In the genomic region with DNA sequence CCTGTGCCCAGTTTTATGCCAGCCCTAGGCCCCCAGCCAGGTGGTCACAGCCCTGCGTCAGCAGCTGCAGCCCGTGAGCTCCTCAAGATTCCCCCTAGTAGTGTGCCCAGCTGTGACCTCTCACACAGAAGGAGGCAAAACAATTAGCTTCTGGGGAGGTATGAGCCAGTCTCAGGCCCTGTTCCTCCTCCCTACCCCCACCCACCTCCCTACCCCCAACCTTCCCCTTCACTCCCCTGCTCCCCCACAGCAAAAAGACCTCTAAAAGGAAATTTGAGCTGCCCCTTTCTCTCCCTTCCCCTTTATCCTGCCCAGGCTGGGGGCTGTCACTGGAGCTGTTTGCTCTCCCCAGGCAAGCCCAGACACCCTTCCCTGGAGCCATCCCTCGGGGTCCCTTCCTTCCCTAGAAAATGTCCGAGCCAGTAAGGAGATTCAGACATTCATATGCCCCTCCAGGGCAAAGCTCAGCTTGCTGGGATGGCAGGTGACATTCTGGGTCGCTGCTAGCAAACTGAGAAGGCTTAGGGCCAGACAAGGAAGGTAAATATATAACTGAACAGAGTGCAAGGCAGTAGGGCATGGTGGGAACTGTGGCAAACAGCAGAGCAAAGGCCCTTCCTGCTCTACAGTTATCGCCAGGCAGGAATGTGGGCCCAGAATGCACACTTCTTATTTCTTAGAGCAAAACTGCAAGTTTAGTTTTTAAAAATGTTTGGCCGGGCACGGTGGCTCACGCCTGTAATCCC, we compare ENCODE assay signal across 21 cellular contexts.
DNase-seq lines count a peak whose midpoint lies in the region; ATAC-seq lines count a peak whose summit lies in the region.
"Had no signal": no experiment of that assay in that cellular context is flagged by ENCODE, and none has a peak within 500 bp of the region (broad histone marks: within the 10 kb centered on the region; RNA-seq: fewer than 3 reads in every experiment).

No MANE protein-coding gene starts in this region.

- no peaks in the 10 kb centered on the region for H3K9me3 Mint-ChIP-seq in activated T-helper 17 cell treated with anti-CD3 and anti-CD28 coated beads, Interleukin-2, amount 50 U/mL, for 72 hours
- H3K9me3 Mint-ChIP-seq: activated naive CD4-positive, alpha-beta T cell treated with anti-CD3 and anti-CD28 coated beads, Interleukin-2, amount 50 U/mL, for 24 hours; stimulated activated naive CD8-positive, alpha-beta T cell treated with anti-CD3 and anti-CD28 coated beads, Interleukin-15, Interleukin-2, amounts not matched to agents 100 ng/mL and 50 ng/mL, for 24 hours had no signal

- H3K27ac ChIP-seq in ectodermal cell (ENCODE audit: insufficient read depth, low read depth, low read length, poor library complexity, severe bottlenecking), result peak overlapping the region; percentile 81
- H3K27ac ChIP-seq: ascending aorta, thyroid gland had no signal

- no peak for ATAC-seq in activated T-helper 17 cell treated with anti-CD3 and anti-CD28 coated beads, Interleukin-2, amount 50 U/mL, for 72 hours (replicated peaks)
- no peak for ATAC-seq in HG02798 (IDR thresholded peaks at IDR 0.05; ENCODE audit: poor library complexity, unreplicated experiment)
- ATAC-seq: activated CD4-positive, alpha-beta T cell treated with anti-CD3 and anti-CD28 coated beads for 36 hours had no signal

- in situ Hi-C loops in ACHN (cut with HindIII; ENCODE audit: low pct_ligation_motif_present, low pct_unique_long_range_greater_than_20kb, low sequenced_read_pairs), result no loop called here

- DNase-seq in NCI-H2029 (lab: John Stamatoyannopoulos, UW) (peak; percentile 10), NCI-H2029 treated with DMSO at 0.1 percent for 48 hours (lab: John Stamatoyannopoulos, UW) (no peak), myocyte (ENCODE audit: low read depth) (peak; percentile 30), ACHN (no peak)
- DNase-seq in activated CD4-positive, CD25-positive, alpha-beta regulatory T cell treated with anti-CD3 and anti-CD28 coated beads, Interleukin-2, amount 50 U/mL, for 72 hours, result no peak
- DNase-seq: activated CD4-positive, alpha-beta T cell treated with anti-CD3 and anti-CD28 coated beads for 36 hours; DND-41; Kasumi-1; NCI-H1048; NCI-H774; nucleus accumbens; SHP77; stimulated activated CD4-positive, alpha-beta T cell treated with anti-CD3 and anti-CD28 coated beads, Interleukin-4, amount 100 ng/mL, for 4 hours; thyroid gland had no signal

- H3K27me3 Mint-ChIP-seq in activated T-helper 17 cell treated with anti-CD3 and anti-CD28 coated beads, Interleukin-2, amount 50 U/mL, for 72 hours, result no peaks in the 10 kb centered on the region
- H3K27me3 Mint-ChIP-seq: activated naive CD4-positive, alpha-beta T cell treated with anti-CD3 and anti-CD28 coated beads, Interleukin-2, amount 50 U/mL, for 24 hours; B cell; stimulated activated naive CD8-positive, alpha-beta T cell treated with anti-CD3 and anti-CD28 coated beads, Interleukin-15, Interleukin-2, amounts not matched to agents 100 ng/mL and 50 ng/mL, for 24 hours had no signal

- no peak overlapping the region for H3K4me3 ChIP-seq in ectodermal cell (ENCODE audit: insufficient read depth, low read depth, low read length)
- H3K4me3 ChIP-seq: ascending aorta, thyroid gland had no signal

- H3K4me3 Mint-ChIP-seq in activated T-helper 17 cell treated with anti-CD3 and anti-CD28 coated beads, Interleukin-2, amount 50 U/mL, for 72 hours, result no peak overlapping the region
- H3K4me3 Mint-ChIP-seq: activated CD4-positive, alpha-beta T cell treated with anti-CD3 and anti-CD28 coated beads for 36 hours; activated naive CD4-positive, alpha-beta T cell treated with anti-CD3 and anti-CD28 coated beads, Interleukin-2, amount 50 U/mL, for 24 hours; B cell; stimulated activated naive CD8-positive, alpha-beta T cell treated with anti-CD3 and anti-CD28 coated beads, Interleukin-15, Interleukin-2, amounts not matched to agents 100 ng/mL and 50 ng/mL, for 24 hours had no signal

- no peaks in the 10 kb centered on the region for H3K36me3 ChIP-seq in ectodermal cell (ENCODE audit: control insufficient read depth, insufficient read depth, low read length)
- H3K36me3 ChIP-seq: ascending aorta, thyroid gland had no signal

- H3K27me3 ChIP-seq in ectodermal cell (ENCODE audit: control insufficient read depth, insufficient read depth, low read length, poor library complexity, severe bottlenecking), result no peaks in the 10 kb centered on the region
- H3K27me3 ChIP-seq: ascending aorta, thyroid gland had no signal

- WGBS in ectodermal cell, 2 experiments, result 44 to 46% methylated on average over 9 of the region's 9 CpGs

- no peak overlapping the region for H3K27ac Mint-ChIP-seq in activated T-helper 17 cell treated with anti-CD3 and anti-CD28 coated beads, Interleukin-2, amount 50 U/mL, for 72 hours
- H3K27ac Mint-ChIP-seq: activated CD4-positive, alpha-beta T cell treated with anti-CD3 and anti-CD28 coated beads for 36 hours; activated naive CD4-positive, alpha-beta T cell treated with anti-CD3 and anti-CD28 coated beads, Interleukin-2, amount 50 U/mL, for 24 hours; B cell; stimulated activated naive CD8-positive, alpha-beta T cell treated with anti-CD3 and anti-CD28 coated beads, Interleukin-15, Interleukin-2, amounts not matched to agents 100 ng/mL and 50 ng/mL, for 24 hours had no signal

- H3K4me1 Mint-ChIP-seq in activated T-helper 17 cell treated with anti-CD3 and anti-CD28 coated beads, Interleukin-2, amount 50 U/mL, for 72 hours, result no peaks in the 10 kb centered on the region
- H3K4me1 Mint-ChIP-seq: activated CD4-positive, alpha-beta T cell treated with anti-CD3 and anti-CD28 coated beads for 36 hours; activated naive CD4-positive, alpha-beta T cell treated with anti-CD3 and anti-CD28 coated beads, Interleukin-2, amount 50 U/mL, for 24 hours; B cell had no signal

- peaks cover 7% of the 10 kb centered on the region for H3K4me1 ChIP-seq in ectodermal cell (ENCODE audit: control insufficient read depth, insufficient read depth, low read length)
- H3K4me1 ChIP-seq: thyroid gland had no signal

- H3K36me3 Mint-ChIP-seq in activated T-helper 17 cell treated with anti-CD3 and anti-CD28 coated beads, Interleukin-2, amount 50 U/mL, for 72 hours (ENCODE audit: low read depth), result no peaks in the 10 kb centered on the region
- H3K36me3 Mint-ChIP-seq: activated naive CD4-positive, alpha-beta T cell treated with anti-CD3 and anti-CD28 coated beads, Interleukin-2, amount 50 U/mL, for 24 hours had no signal

- H3K9me3 ChIP-seq in ectodermal cell (ENCODE audit: control insufficient read depth, low read length), result no peaks in the 10 kb centered on the region
- H3K9me3 ChIP-seq: ascending aorta, thyroid gland had no signal

Comparison
In these comparisons a context has a peak if more than half of its experiments do, and no peak if none do; other contexts are left out.
1. DNase-seq: peak in NCI-H2029 (single experiment) and myocyte (single experiment); none in NCI-H2029 treated with DMSO at 0.1 percent for 48 hours (single experiment), activated CD4-positive, CD25-positive, alpha-beta regulatory T cell treated with anti-CD3 and anti-CD28 coated beads, Interleukin-2, amount 50 U/mL, for 72 hours (single experiment) and ACHN (single experiment).